ENCODE assay signal across 19 cellular contexts in the genomic region with DNA sequence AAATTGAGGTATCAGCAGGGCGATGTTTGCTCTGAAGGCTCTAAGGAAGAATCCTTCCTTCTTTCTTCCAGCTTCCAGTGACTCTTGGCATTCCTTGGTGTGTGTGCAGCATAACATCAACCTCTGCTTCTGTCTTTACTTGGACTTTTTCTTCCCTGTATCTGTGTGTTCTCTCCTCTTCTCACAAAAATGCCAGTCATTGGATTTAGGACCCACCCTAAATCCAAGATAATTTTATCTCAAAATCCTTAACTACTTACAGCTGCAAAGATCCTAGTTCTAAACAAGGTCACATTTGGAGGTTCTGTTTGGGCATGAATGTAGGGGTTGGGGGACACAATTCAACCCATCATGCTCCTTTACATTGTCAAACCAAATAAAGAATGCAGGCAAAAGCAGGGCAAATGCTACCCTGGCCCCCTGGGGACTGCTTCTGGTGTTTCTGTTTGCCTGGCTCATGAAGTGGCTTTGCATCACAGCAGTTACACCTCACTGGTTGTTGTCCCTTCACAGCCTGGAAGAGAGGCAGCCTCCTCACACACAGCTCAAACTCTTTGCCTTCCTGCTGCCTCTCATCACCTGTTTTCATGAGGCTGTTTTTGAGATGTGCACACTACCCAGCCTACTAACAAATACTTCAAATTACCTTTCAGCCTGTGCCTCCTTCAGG.
"Had no signal": no experiment of that assay in that cellular context is flagged by ENCODE, and none has a peak within 500 bp of the region (broad histone marks: within the 10 kb centered on the region; RNA-seq: fewer than 3 reads in every experiment).

No MANE protein-coding gene starts in this region.

- H3K4me1 Mint-ChIP-seq: activated B cell treated with CpG ODN at 0.5 μM for 24 hours; activated CD4-positive, alpha-beta T cell treated with anti-CD3 and anti-CD28 coated beads, Interleukin-2, amount 10 ng/mL, durations not matched to agents 24 days and 14 days; brain had no signal

- H3K36me3 ChIP-seq: colonic mucosa, esophagus squamous epithelium, right atrium auricular region, tibial artery, uterus had no signal

- ATAC-seq: activated naive CD4-positive, alpha-beta T cell treated with anti-CD3 and anti-CD28 coated beads, Interleukin-2, amount 50 U/mL, for 72 hours; activated T-cell treated with anti-CD3 and anti-CD28 coated beads, Interleukin-2, amount 50 U/mL, for 72 hours; natural killer cell treated with Interleukin-12 subunit alpha and Interleukin-12 subunit beta and Interleukin-15 and Interleukin-18, amount 100 ng/mL, for 72 hours had no signal

- H3K27ac ChIP-seq: colonic mucosa, esophagus squamous epithelium, right atrium auricular region, tibial artery, uterus had no signal

- H3K27me3 Mint-ChIP-seq: activated B cell treated with CpG ODN at 0.5 μM for 24 hours; activated CD4-positive, alpha-beta T cell treated with anti-CD3 and anti-CD28 coated beads, Interleukin-2, amount 10 ng/mL, durations not matched to agents 24 days and 14 days; brain; natural killer cell treated with Interleukin-12 subunit alpha and Interleukin-12 subunit beta and Interleukin-15 and Interleukin-18, amount 100 ng/mL, for 72 hours had no signal

- H3K9me3 ChIP-seq: colonic mucosa, right atrium auricular region, tibial artery, uterus had no signal

- H3K4me1 ChIP-seq: colonic mucosa, esophagus squamous epithelium, right atrium auricular region, tibial artery, uterus had no signal

- H3K4me3 ChIP-seq: colonic mucosa, esophagus squamous epithelium, right atrium auricular region, tibial artery, uterus had no signal

- H3K36me3 Mint-ChIP-seq: activated naive CD4-positive, alpha-beta T cell treated with anti-CD3 and anti-CD28 coated beads, Interleukin-2, amount 50 U/mL, for 72 hours; brain; natural killer cell treated with Interleukin-12 subunit alpha and Interleukin-12 subunit beta and Interleukin-15 and Interleukin-18, amount 100 ng/mL, for 72 hours had no signal

- DNase-seq: activated B cell treated with CpG ODN at 0.5 μM for 24 hours; activated CD4-positive, alpha-beta T cell treated with anti-CD3 and anti-CD28 coated beads, Interleukin-2, amount 10 ng/mL, durations not matched to agents 24 days and 14 days; activated CD8-positive, alpha-beta memory T cell treated with anti-CD3 and anti-CD28 coated beads, Interleukin-2, amount 50 U/mL, for 48 hours; activated gamma-delta T cell; activated T-cell treated with anti-CD3 and anti-CD28 coated beads, Interleukin-2, amount 50 U/mL, for 72 hours; central memory CD4-positive, alpha-beta T cell; colonic mucosa; esophagus squamous epithelium; hippocampal formation; occipital lobe; small intestine; stimulated activated CD4-positive, alpha-beta T cell treated with anti-CD3 and anti-CD28 coated beads, Interleukin-4, amount 100 ng/mL, for 24 hours; stimulated activated naive CD4-positive, alpha-beta T cell; tibial artery; uterus had no signal

- H3K4me3 Mint-ChIP-seq: activated B cell treated with CpG ODN at 0.5 μM for 24 hours; activated CD4-positive, alpha-beta T cell treated with anti-CD3 and anti-CD28 coated beads, Interleukin-2, amount 10 ng/mL, durations not matched to agents 24 days and 14 days; activated T-cell treated with anti-CD3 and anti-CD28 coated beads, Interleukin-2, amount 50 U/mL, for 72 hours; brain; natural killer cell treated with Interleukin-12 subunit alpha and Interleukin-12 subunit beta and Interleukin-15 and Interleukin-18, amount 100 ng/mL, for 72 hours had no signal

- H3K27ac Mint-ChIP-seq: activated B cell treated with CpG ODN at 0.5 μM for 24 hours; activated CD4-positive, alpha-beta T cell treated with anti-CD3 and anti-CD28 coated beads, Interleukin-2, amount 10 ng/mL, durations not matched to agents 24 days and 14 days; activated naive CD4-positive, alpha-beta T cell treated with anti-CD3 and anti-CD28 coated beads, Interleukin-2, amount 50 U/mL, for 72 hours; activated T-cell treated with anti-CD3 and anti-CD28 coated beads, Interleukin-2, amount 50 U/mL, for 72 hours; brain; natural killer cell treated with Interleukin-12 subunit alpha and Interleukin-12 subunit beta and Interleukin-15 and Interleukin-18, amount 100 ng/mL, for 72 hours had no signal

- H3K27me3 ChIP-seq: colonic mucosa, esophagus squamous epithelium, right atrium auricular region, tibial artery, uterus had no signal
